16 cellular contexts compared by ENCODE assay signal in genomic region chr15:59268199-59268979, GRCh38.
DNase-seq lines count a peak whose midpoint lies in the region; ATAC-seq and TF ChIP-seq lines count a peak whose summit lies in the region.
"Had no signal": no experiment of that assay in that cellular context is flagged by ENCODE, and none has a peak within 500 bp of the region (broad histone marks: within the 10 kb centered on the region; RNA-seq: fewer than 3 reads in every experiment).

No MANE protein-coding gene starts in this region.

- H3K27ac Mint-ChIP-seq in activated CD4-positive, alpha-beta T cell treated with anti-CD3 and anti-CD28 coated beads, Interleukin-2, amount 10 ng/mL, durations not matched to agents 24 days and 14 days = peak overlapping the region; percentile 53
- H3K27ac Mint-ChIP-seq in activated CD4-positive, alpha-beta T cell treated with anti-CD3 and anti-CD28 coated beads for 36 hours = no peak overlapping the region
- H3K27ac Mint-ChIP-seq in endothelial cell (ENCODE audit: unreplicated experiment) = peak overlapping the region; percentile 10
- H3K27ac Mint-ChIP-seq: activated naive CD8-positive, alpha-beta T cell treated with anti-CD3 and anti-CD28 coated beads, Interleukin-2, amount 10 ng/mL, durations not matched to agents 7 days and 5 days; type B pancreatic cell had no signal

- no peaks in the 10 kb centered on the region for H3K27me3 ChIP-seq in Panc1 (ENCODE audit: control insufficient read depth, insufficient read depth, low read length)
- H3K27me3 ChIP-seq: neutrophil had no signal

- POLR2A ChIA-PET in activated CD4-positive, alpha-beta T cell treated with anti-CD3 and anti-CD28 coated beads for 36 hours (lab: Charles Lee) = no interaction called here
- POLR2A ChIA-PET in Panc1 (lab: Charles Lee) = no interaction called here

- H3K9me3 ChIP-seq in Panc1 (ENCODE audit: control insufficient read depth, insufficient read depth, low read depth, low read length) = no peaks in the 10 kb centered on the region
- H3K9me3 ChIP-seq: neutrophil had no signal

- peaks cover 54% of the 10 kb centered on the region for H3K4me1 ChIP-seq in Panc1 (ENCODE audit: control insufficient read depth, insufficient read depth, low read length)

- DNase-seq in activated CD4-positive, alpha-beta T cell treated with anti-CD3 and anti-CD28 coated beads, Interleukin-2, amount 10 ng/mL, durations not matched to agents 24 days and 14 days = no peak
- DNase-seq in activated CD4-positive, alpha-beta T cell treated with anti-CD3 and anti-CD28 coated beads for 36 hours = no peak
- DNase-seq in Panc1 (ENCODE audit: low read depth, low spot score) (no peak), endothelial cell (ENCODE audit: low spot score) (no peak), DMS114 treated with DMSO at 0.1 percent for 48 hours (lab: John Stamatoyannopoulos, UW; ENCODE audit: unreplicated experiment) (no peak), epidermal melanocyte (ENCODE audit: insufficient read length, low spot score) (no peak), Ammon's horn (ENCODE audit: low spot score) (no peak)
- DNase-seq in stimulated activated naive CD8-positive, alpha-beta T cell treated with anti-CD3 and anti-CD28 coated beads, Interleukin-15, Interleukin-2, amounts not matched to agents 100 U/mL and 50 U/mL, for 24 hours = no peak
- DNase-seq: activated naive CD8-positive, alpha-beta T cell treated with anti-CD3 and anti-CD28 coated beads, Interleukin-2, amount 10 ng/mL, durations not matched to agents 7 days and 5 days; cortex of kidney; Kasumi-1; NCI-H1694 treated with DMSO at 0.1 percent for 48 hours; SIG-M5; stimulated activated CD4-positive, alpha-beta T cell treated with anti-CD3 and anti-CD28 coated beads, Interleukin-12 subunit alpha, Interleukin-12 subunit beta, amount 100 ng/mL, for 4 hours had no signal

- intact Hi-C loops in activated CD4-positive, alpha-beta T cell treated with anti-CD3 and anti-CD28 coated beads, Interleukin-2, amount 10 ng/mL, durations not matched to agents 24 days and 14 days (cut with micrococcal nuclease) = no loop called here
- intact Hi-C loops in activated CD4-positive, alpha-beta T cell treated with anti-CD3 and anti-CD28 coated beads for 36 hours (cut with DNase I, micrococcal nuclease) = no loop called here
- intact Hi-C loops in Panc1 (cut with micrococcal nuclease; ENCODE audit: unreplicated experiment) = loop anchor here (10.0 kb wide), 1 partner anchor 106 kb away; the partner anchor contains the start of gene MYO1E

- no peaks in the 10 kb centered on the region for H3K36me3 ChIP-seq in Panc1 (ENCODE audit: control insufficient read depth, insufficient read depth, low read length)
- H3K36me3 ChIP-seq: neutrophil had no signal

- ATAC-seq in activated CD4-positive, alpha-beta T cell treated with anti-CD3 and anti-CD28 coated beads for 36 hours = no peak
- peak; percentile 71 for ATAC-seq in Panc1
- peak; percentile 75 for ATAC-seq in stimulated activated naive CD8-positive, alpha-beta T cell treated with anti-CD3 and anti-CD28 coated beads, Interleukin-15, Interleukin-2, amounts not matched to agents 100 U/mL and 50 U/mL, for 24 hours

- H3K36me3 Mint-ChIP-seq in activated CD4-positive, alpha-beta T cell treated with anti-CD3 and anti-CD28 coated beads, Interleukin-2, amount 10 ng/mL, durations not matched to agents 24 days and 14 days (ENCODE audit: low read depth) = peaks cover 13% of the 10 kb centered on the region
- H3K36me3 Mint-ChIP-seq in activated CD4-positive, alpha-beta T cell treated with anti-CD3 and anti-CD28 coated beads for 36 hours (ENCODE audit: low read depth) = no peaks in the 10 kb centered on the region
- H3K36me3 Mint-ChIP-seq in endothelial cell (ENCODE audit: low read depth, unreplicated experiment) = no peaks in the 10 kb centered on the region
- H3K36me3 Mint-ChIP-seq: type B pancreatic cell had no signal

- no peak overlapping the region for H3K4me3 ChIP-seq in Panc1 (ENCODE audit: low read depth in 2 of 2, low read length in 2 of 2)

- H3K27me3 Mint-ChIP-seq in activated CD4-positive, alpha-beta T cell treated with anti-CD3 and anti-CD28 coated beads, Interleukin-2, amount 10 ng/mL, durations not matched to agents 24 days and 14 days = no peaks in the 10 kb centered on the region
- H3K27me3 Mint-ChIP-seq in activated CD4-positive, alpha-beta T cell treated with anti-CD3 and anti-CD28 coated beads for 36 hours = peaks cover 1% of the 10 kb centered on the region
- no peaks in the 10 kb centered on the region for H3K27me3 Mint-ChIP-seq in endothelial cell (ENCODE audit: unreplicated experiment)
- H3K27me3 Mint-ChIP-seq: activated naive CD8-positive, alpha-beta T cell treated with anti-CD3 and anti-CD28 coated beads, Interleukin-2, amount 10 ng/mL, durations not matched to agents 7 days and 5 days; type B pancreatic cell had no signal

- no TSS peak for BruUV-seq in Panc1 (replicated peaks; lab: Mats Ljungman, UMichigan)

- TF ChIP-seq CTCF in Panc1 (IDR thresholded peaks at IDR 0.05) (no peak), endothelial cell (IDR thresholded peaks at IDR 0.05; ENCODE audit: unreplicated experiment) (no peak)

- H3K4me1 Mint-ChIP-seq in activated CD4-positive, alpha-beta T cell treated with anti-CD3 and anti-CD28 coated beads, Interleukin-2, amount 10 ng/mL, durations not matched to agents 24 days and 14 days = peaks cover 29% of the 10 kb centered on the region
- H3K4me1 Mint-ChIP-seq in activated CD4-positive, alpha-beta T cell treated with anti-CD3 and anti-CD28 coated beads for 36 hours = no peaks in the 10 kb centered on the region
- no peaks in the 10 kb centered on the region for H3K4me1 Mint-ChIP-seq in endothelial cell (ENCODE audit: unreplicated experiment)

- no peak overlapping the region for H3K4me3 Mint-ChIP-seq in activated CD4-positive, alpha-beta T cell treated with anti-CD3 and anti-CD28 coated beads, Interleukin-2, amount 10 ng/mL, durations not matched to agents 24 days and 14 days
- H3K4me3 Mint-ChIP-seq in activated CD4-positive, alpha-beta T cell treated with anti-CD3 and anti-CD28 coated beads for 36 hours = no peak overlapping the region
- no peak overlapping the region for H3K4me3 Mint-ChIP-seq in endothelial cell (ENCODE audit: unreplicated experiment)
- H3K4me3 Mint-ChIP-seq: activated naive CD8-positive, alpha-beta T cell treated with anti-CD3 and anti-CD28 coated beads, Interleukin-2, amount 10 ng/mL, durations not matched to agents 7 days and 5 days; type B pancreatic cell had no signal

- peak overlapping the region; percentile 80 for H3K27ac ChIP-seq in Panc1 (ENCODE audit: low read length)
- H3K27ac ChIP-seq: neutrophil had no signal

- CTCF ChIA-PET in activated CD4-positive, alpha-beta T cell treated with anti-CD3 and anti-CD28 coated beads for 36 hours (lab: Charles Lee) = interaction anchor here (1.9 kb wide), 1 partner anchor 39 kb away, joined by 4 read pairs; no protein-coding TSS in a partner anchor
- CTCF ChIA-PET in Panc1 (lab: Charles Lee) = interaction anchor here (0.6 kb wide), 1 partner anchor 233 kb away, joined by 3 read pairs; no protein-coding TSS in a partner anchor

- H3K9me3 Mint-ChIP-seq in activated CD4-positive, alpha-beta T cell treated with anti-CD3 and anti-CD28 coated beads, Interleukin-2, amount 10 ng/mL, durations not matched to agents 24 days and 14 days = no peaks in the 10 kb centered on the region
- no peaks in the 10 kb centered on the region for H3K9me3 Mint-ChIP-seq in activated CD4-positive, alpha-beta T cell treated with anti-CD3 and anti-CD28 coated beads for 36 hours (ENCODE audit: low read depth)
- H3K9me3 Mint-ChIP-seq in endothelial cell (ENCODE audit: unreplicated experiment) = no peaks in the 10 kb centered on the region
- H3K9me3 Mint-ChIP-seq: activated naive CD8-positive, alpha-beta T cell treated with anti-CD3 and anti-CD28 coated beads, Interleukin-2, amount 10 ng/mL, durations not matched to agents 7 days and 5 days; type B pancreatic cell had no signal

- in situ Hi-C loops in Panc1 (cut with HindIII; ENCODE audit: low pct_unique_long_range_greater_than_20kb, low sequenced_read_pairs) = no loop called here
